1 cellular context compared by ENCODE assay signal in genomic region chr3:73827204-73827603, GRCh38.
TF ChIP-seq lines count a peak whose summit lies in the region.

No MANE protein-coding gene starts in this region.

TF ChIP-seq in IMR-90, 13 proteins besides CTCF, POLR2A, EP300 and RAD21 (continued from another document):
- no peak for TF ChIP-seq MAFK (IDR thresholded peaks at IDR 0.05; ENCODE audit: low read depth, low read length)
